ENCODE assay signal across 8 cellular contexts in the genomic region with DNA sequence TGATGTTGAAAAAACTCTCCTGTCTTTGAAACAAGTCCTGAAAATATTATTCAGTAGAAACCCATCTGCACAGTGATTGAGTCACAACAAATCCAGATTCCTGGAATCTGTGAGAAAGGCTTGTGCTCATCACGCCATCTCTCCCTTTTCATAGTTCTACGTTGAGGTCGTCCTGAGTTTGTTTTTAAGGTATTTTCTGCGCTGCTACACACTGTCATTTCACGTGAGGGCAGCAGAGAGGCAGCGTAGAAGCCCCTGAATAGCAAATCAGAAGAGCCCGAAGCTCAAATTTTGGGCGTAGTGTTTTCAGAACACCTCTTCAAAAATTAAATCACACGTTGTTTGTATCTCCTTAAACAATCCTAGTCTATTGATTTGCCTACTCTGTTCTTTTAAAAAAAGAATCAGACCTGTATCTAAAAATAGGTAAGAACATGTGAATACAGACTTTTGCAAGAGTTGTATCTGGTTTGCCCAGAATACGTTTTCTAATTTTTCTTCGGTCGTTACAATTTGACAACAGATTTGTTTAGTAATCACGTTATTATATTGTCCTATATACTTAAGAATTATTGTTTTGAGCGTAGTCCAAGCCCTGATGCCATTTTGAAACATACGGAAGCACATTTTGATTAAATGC.
DNase-seq lines count a peak whose midpoint lies in the region; ATAC-seq and TF ChIP-seq lines count a peak whose summit lies in the region.

No MANE protein-coding gene starts in this region.

- H3K4me3 Mint-ChIP-seq in memory B cell = no peak overlapping the region

- H3K27me3 ChIP-seq in ovary = no peaks in the 10 kb centered on the region

- peaks cover 8% of the 10 kb centered on the region for H3K27me3 Mint-ChIP-seq in memory B cell

- intact Hi-C loops in ovary (cut with DNase I) = no loop called here

- H3K9me3 ChIP-seq in ovary = no peaks in the 10 kb centered on the region

- H3K4me3 ChIP-seq in choroid plexus epithelial cell (ENCODE audit: low read depth, low read length) (no peak overlapping the region), ovary (no peak overlapping the region)

- peaks cover 4% of the 10 kb centered on the region for H3K36me3 Mint-ChIP-seq in memory B cell

- H3K4me1 ChIP-seq in ovary (ENCODE audit: insufficient read depth) = no peaks in the 10 kb centered on the region

- H3K9me3 Mint-ChIP-seq in memory B cell = peaks cover 3% of the 10 kb centered on the region

- TF ChIP-seq CTCF in choroid plexus epithelial cell (conservative IDR thresholded peaks at IDR 0.05; ENCODE audit: low read depth, low read length) (peak; percentile 83), ovary (IDR thresholded peaks at IDR 0.05) (no peak)

- no peak overlapping the region for H3K27ac Mint-ChIP-seq in memory B cell

- H3K36me3 ChIP-seq in ovary = no peaks in the 10 kb centered on the region

- DNase-seq in ELF-1 (ENCODE audit: low read depth, low spot score) = peak; percentile 63
- peak; percentile 82 for DNase-seq in NOMO-1 treated with DMSO at 0.1 percent for 48 hours (lab: John Stamatoyannopoulos, UW; ENCODE audit: unreplicated experiment)
- peak; percentile 63 for DNase-seq in choroid plexus epithelial cell (ENCODE audit: low read depth)
- DNase-seq in memory B cell (ENCODE audit: low spot score in 2 of 2) = peak; percentile 32 to 33
- no peak for DNase-seq in ovary
- no peak for DNase-seq in ecto neural progenitor cell (ENCODE audit: low spot score)

- no peak overlapping the region for H3K27ac ChIP-seq in ovary

- 19 to 27% (median 20%) methylated on average over 15 of the region's 15 CpGs for WGBS in ovary, 3 donors

- no peak for TF ChIP-seq POLR2A in ovary (IDR thresholded peaks at IDR 0.05)

- H3K4me1 Mint-ChIP-seq in memory B cell = peaks cover 23% of the 10 kb centered on the region

- no peak for TF ChIP-seq EP300 in ovary (IDR thresholded peaks at IDR 0.05)

- ATAC-seq in GM19467 (IDR thresholded peaks at IDR 0.05; ENCODE audit: unreplicated experiment) (peak; percentile 53), HG03565 (IDR thresholded peaks at IDR 0.05; ENCODE audit: unreplicated experiment) (peak; percentile 56), memory B cell (ENCODE audit: low read depth) (peak; percentile 85)

Comparison
In these comparisons a context has a peak if more than half of its experiments do, and no peak if none do; other contexts are left out.
1. DNase-seq: peak in ELF-1 (single experiment), NOMO-1 treated with DMSO at 0.1 percent for 48 hours (single experiment), choroid plexus epithelial cell (single experiment) and memory B cell (2 of 2); none in ovary (0 of 5) and ecto neural progenitor cell (single experiment).
2. Peak in every context shown above with its lines, with median percentiles within 50 percentile points of each other: ATAC-seq.